Comparison of ENCODE assay signal across 14 cellular contexts in genomic region chr12:46456356-46457334, GRCh38.
DNase-seq lines count a peak whose midpoint lies in the region; ATAC-seq and TF ChIP-seq lines count a peak whose summit lies in the region.
"Had no signal": no experiment of that assay in that cellular context is flagged by ENCODE, and none has a peak within 500 bp of the region (broad histone marks: within the 10 kb centered on the region; RNA-seq: fewer than 3 reads in every experiment).

No MANE protein-coding gene starts in this region.

- H3K79me1 ChIP-seq in mesendoderm (ENCODE audit: low read length), result no peaks in the 10 kb centered on the region

- H3K18ac ChIP-seq in mesendoderm (ENCODE audit: low read length), result no peak overlapping the region

- H2BK120ac ChIP-seq in mesendoderm (ENCODE audit: low read depth, low read length), result no peak overlapping the region

- H3K36me3 ChIP-seq in PC-9 (ENCODE audit: low read depth), result no peaks in the 10 kb centered on the region
- no peaks in the 10 kb centered on the region for H3K36me3 ChIP-seq in psoas muscle (ENCODE audit: insufficient read depth in 1 of 2, low read depth in 1 of 2)
- H3K36me3 ChIP-seq in mesendoderm (ENCODE audit: control insufficient read depth, insufficient read depth, low read length), result no peaks in the 10 kb centered on the region

- intact Hi-C loops in PC-9 (cut with micrococcal nuclease; ENCODE audit: unreplicated experiment), result loop anchor here (1.0 to 10.0 kb wide), 2 partner anchors 192 to 236 kb away; partner anchors contain the start of gene SLC38A1
- intact Hi-C loops in psoas muscle (cut with DNase I), result loop anchor here in 1 of 2 donors (5.0 kb wide), 2 partner anchors 74 to 206 kb away; no protein-coding TSS in a partner anchor

- no peaks in the 10 kb centered on the region for H3K9me2 ChIP-seq in PC-9 (ENCODE audit: insufficient read depth)

- H3K9me3 Mint-ChIP-seq in activated CD4-positive, alpha-beta T cell treated with anti-CD3 and anti-CD28 coated beads, Interleukin-2, amount 10 ng/mL, durations not matched to agents 7 days and 5 days, result no peaks in the 10 kb centered on the region
- H3K9me3 Mint-ChIP-seq: WTC11 had no signal

- H2AK5ac ChIP-seq in mesendoderm (ENCODE audit: low read length), result no peak overlapping the region

- CTCF ChIA-PET in activated CD4-positive, alpha-beta T cell treated with anti-CD3 and anti-CD28 coated beads, Interleukin-2, amount 10 ng/mL, durations not matched to agents 7 days and 5 days (lab: Charles Lee), result interaction anchor here (0.5 to 1.2 kb wide), 2 partner anchors 14 to 431 kb away, joined by 4 read pairs; no protein-coding TSS in a partner anchor
- CTCF ChIA-PET in PC-9 (lab: Charles Lee), result interaction anchor here (1.0 kb wide), 1 partner anchor 205 kb away, joined by 3 read pairs; no protein-coding TSS in a partner anchor

- no peak overlapping the region for H3K4me3 Mint-ChIP-seq in activated CD4-positive, alpha-beta T cell treated with anti-CD3 and anti-CD28 coated beads, Interleukin-2, amount 10 ng/mL, durations not matched to agents 7 days and 5 days
- H3K4me3 Mint-ChIP-seq: WTC11 had no signal

- TF ChIP-seq CTCF in PC-9 (conservative IDR thresholded peaks at IDR 0.05) (no peak), choroid plexus epithelial cell (conservative IDR thresholded peaks at IDR 0.05; ENCODE audit: low read depth, low read length) (no peak), psoas muscle (IDR thresholded peaks at IDR 0.05) (no peak)

- no peak overlapping the region for H4K5ac ChIP-seq in mesendoderm (ENCODE audit: low read length)

- H3K27ac Mint-ChIP-seq in activated CD4-positive, alpha-beta T cell treated with anti-CD3 and anti-CD28 coated beads, Interleukin-2, amount 10 ng/mL, durations not matched to agents 7 days and 5 days, result peak overlapping the region; percentile 87

- POLR2A ChIA-PET in activated CD4-positive, alpha-beta T cell treated with anti-CD3 and anti-CD28 coated beads, Interleukin-2, amount 10 ng/mL, durations not matched to agents 7 days and 5 days (lab: Charles Lee), result interaction anchor here (0.7 kb wide), 1 partner anchor 921 kb away, joined by 3 read pairs; no protein-coding TSS in a partner anchor
- POLR2A ChIA-PET in PC-9 (lab: Charles Lee; ENCODE audit: unreplicated experiment), result interaction anchor here (0.6 to 1.3 kb wide), 8 partner anchors 25 to 1314 kb away, joined by 3 to 9 read pairs (median 6); no protein-coding TSS in a partner anchor

- H2AFZ ChIP-seq in PC-9, result no peak overlapping the region

- H3K27ac ChIP-seq in PC-9, result peak overlapping the region; percentile 99
- peak overlapping the region; percentile 67 for H3K27ac ChIP-seq in psoas muscle
- H3K27ac ChIP-seq in mesendoderm (ENCODE audit: low read depth, low read length), result no peak overlapping the region

- no peaks in the 10 kb centered on the region for H4K20me1 ChIP-seq in PC-9 (ENCODE audit: insufficient read depth)

- peaks cover 4% of the 10 kb centered on the region for H3K36me3 Mint-ChIP-seq in activated CD4-positive, alpha-beta T cell treated with anti-CD3 and anti-CD28 coated beads, Interleukin-2, amount 10 ng/mL, durations not matched to agents 7 days and 5 days (ENCODE audit: low read depth)

- H3K9me3 ChIP-seq in PC-9 (ENCODE audit: insufficient read depth, low read depth) (peaks cover 5% of the 10 kb centered on the region; the same call in 1 of the 2 replicates), psoas muscle (no peaks in the 10 kb centered on the region)

- no peak overlapping the region for H3K56ac ChIP-seq in mesendoderm (ENCODE audit: low read length)

- H3K79me2 ChIP-seq in PC-9 (ENCODE audit: low read depth), result 0 out of 2 replicates have a peak, but pooled peaks cover 9% of the 10 kb centered on the region
- H3K79me2 ChIP-seq in mesendoderm (ENCODE audit: control insufficient read depth, insufficient read depth, low read length), result no peaks in the 10 kb centered on the region

- H3K4me2 ChIP-seq in PC-9 (peak overlapping the region; percentile 83), mesendoderm (ENCODE audit: low read length) (no peak overlapping the region)

- ATAC-seq in psoas muscle (no peak), GM21381 (IDR thresholded peaks at IDR 0.05; ENCODE audit: unreplicated experiment) (no peak)
- ATAC-seq: WTC11 had no signal

- peaks cover 72% of the 10 kb centered on the region for H3K4me1 Mint-ChIP-seq in activated CD4-positive, alpha-beta T cell treated with anti-CD3 and anti-CD28 coated beads, Interleukin-2, amount 10 ng/mL, durations not matched to agents 7 days and 5 days

- H3F3A ChIP-seq in PC-9 (ENCODE audit: insufficient read depth, low read depth), result peaks cover 39% of the 10 kb centered on the region

- H3K9ac ChIP-seq in mesendoderm (ENCODE audit: low read length), result no peak overlapping the region

- no peaks in the 10 kb centered on the region for H3K27me3 Mint-ChIP-seq in activated CD4-positive, alpha-beta T cell treated with anti-CD3 and anti-CD28 coated beads, Interleukin-2, amount 10 ng/mL, durations not matched to agents 7 days and 5 days

- no peak overlapping the region for H2BK5ac ChIP-seq in mesendoderm (ENCODE audit: low read length)

- no peak for DNase-seq in activated CD4-positive, alpha-beta T cell treated with anti-CD3 and anti-CD28 coated beads, Interleukin-2, amount 10 ng/mL, durations not matched to agents 7 days and 5 days
- no peak for DNase-seq in activated CD4-positive, alpha-beta T cell treated with anti-CD3 and anti-CD28 coated beads for 1 hour
- DNase-seq in PC-9 (no peak), choroid plexus epithelial cell (ENCODE audit: low read depth) (peak; percentile 37), psoas muscle (no peak), mesendoderm (no peak), HuH-7 (ENCODE audit: low spot score) (no peak)
- DNase-seq: amygdala, GDM1, KBM-7, NCI-H2171, RPMI8226 had no signal

- no peak overlapping the region for H4K8ac ChIP-seq in mesendoderm (ENCODE audit: low read depth, low read length)

- H3K4me3 ChIP-seq in PC-9, result peak overlapping the region; percentile 38
- no peak overlapping the region for H3K4me3 ChIP-seq in choroid plexus epithelial cell (ENCODE audit: low read depth, low read length)
- H3K4me3 ChIP-seq in psoas muscle, result no peak overlapping the region
- no peak overlapping the region for H3K4me3 ChIP-seq in mesendoderm (ENCODE audit: low read length)

- H3K4ac ChIP-seq in mesendoderm (ENCODE audit: low read depth, low read length), result no peak overlapping the region

- TSS peak; percentile 90 for BruUV-seq in PC-9 (replicated peaks; lab: Mats Ljungman, UMichigan)

- H3K27me3 ChIP-seq in PC-9 (ENCODE audit: insufficient read depth, low read depth) (no peaks in the 10 kb centered on the region), psoas muscle (ENCODE audit: insufficient read depth in 3 of 3, low read length in 2 of 3) (no peaks in the 10 kb centered on the region), mesendoderm (ENCODE audit: insufficient read depth, low read length, poor library complexity) (no peaks in the 10 kb centered on the region)

- no peak overlapping the region for H3K23ac ChIP-seq in mesendoderm (ENCODE audit: low read length)

- 68 to 84% (median 75%) methylated on average over 5 of the region's 5 CpGs for WGBS in psoas muscle, 3 donors
- 100% methylated on average over 1 of the region's 5 CpGs for WGBS in mesendoderm (ENCODE audit: extremely low coverage, insufficient coverage, low lambda C conversion rate)

- H3K4me1 ChIP-seq in PC-9 (replicated peaks; ENCODE audit: insufficient read depth) (peaks cover 64% of the 10 kb centered on the region), psoas muscle (peaks cover 48% of the 10 kb centered on the region), mesendoderm (ENCODE audit: control insufficient read depth, low read depth, low read length) (no peaks in the 10 kb centered on the region)

- no peak overlapping the region for H2BK15ac ChIP-seq in mesendoderm (replicated peaks; ENCODE audit: low read depth)
